9 cellular contexts compared by ENCODE assay signal in genomic region chr4:173752610-173753009, GRCh38.
DNase-seq lines count a peak whose midpoint lies in the region; ATAC-seq and TF ChIP-seq lines count a peak whose summit lies in the region.
"Had no signal": no experiment of that assay in that cellular context is flagged by ENCODE, and none has a peak within 500 bp of the region (broad histone marks: within the 10 kb centered on the region; RNA-seq: fewer than 3 reads in every experiment).

No MANE protein-coding gene starts in this region.

- H3K4me3 ChIP-seq in OCI-LY1 (ENCODE audit: low read depth, low read length, poor library complexity, severe bottlenecking) (no peak overlapping the region), fibroblast of lung (replicated peaks in 1 of 4; ENCODE audit: control extremely low read depth in 1 of 4, insufficient read depth in 1 of 4, low read depth in 3 of 4, low read length in 4 of 4) (no peak overlapping the region), upper lobe of right lung (no peak overlapping the region), esophagus muscularis mucosa (no peak overlapping the region)

- 62% methylated on average over 7 of the region's 7 CpGs for WGBS in esophagus muscularis mucosa

- TF ChIP-seq CTCF in C4-2B (conservative IDR thresholded peaks at IDR 0.05) = peak; percentile 79
- peak; percentile 76 for TF ChIP-seq CTCF in OCI-LY1 (IDR thresholded peaks at IDR 0.05; ENCODE audit: low read length)
- peak; percentile 24 to 38 for TF ChIP-seq CTCF in fibroblast of lung (conservative IDR thresholded peaks at IDR 0.05 in 1 of 2, IDR thresholded peaks at IDR 0.05 in 1 of 2; ENCODE audit: low read depth in 1 of 2, low read length in 2 of 2)
- TF ChIP-seq CTCF in upper lobe of right lung (IDR thresholded peaks at IDR 0.05) = peak; percentile 29
- TF ChIP-seq CTCF in esophagus muscularis mucosa (IDR thresholded peaks at IDR 0.05) = peak in 1 of 3 experiments; percentile 20

- no peaks in the 10 kb centered on the region for H4K20me1 ChIP-seq in OCI-LY1 (ENCODE audit: insufficient read depth, low read length)
- H4K20me1 ChIP-seq in fibroblast of lung (ENCODE audit: control insufficient read depth, extremely low read depth, insufficient read depth, low read length) = no peaks in the 10 kb centered on the region

- no peak overlapping the region for H3K27ac ChIP-seq in C4-2B
- H3K27ac ChIP-seq in OCI-LY1 (ENCODE audit: low read depth, low read length, poor library complexity, severe bottlenecking) = no peak overlapping the region
- H3K27ac ChIP-seq in fibroblast of lung (ENCODE audit: insufficient read depth, low read length) = no peak overlapping the region
- no peak overlapping the region for H3K27ac ChIP-seq in upper lobe of right lung
- no peak overlapping the region for H3K27ac ChIP-seq in esophagus muscularis mucosa (replicated peaks in 1 of 4)

- no peaks in the 10 kb centered on the region for H3K9me2 ChIP-seq in OCI-LY1 (ENCODE audit: low read depth, low read length)

- intact Hi-C loops in upper lobe of right lung (cut with DNase I) = no loop called here
- intact Hi-C loops in esophagus muscularis mucosa (cut with DNase I) = no loop called here

- no peak for TF ChIP-seq POLR2A in esophagus muscularis mucosa (IDR thresholded peaks at IDR 0.05; ENCODE audit: low read depth)

- H3K79me2 ChIP-seq in OCI-LY1 (ENCODE audit: insufficient read depth, low read length) = no peaks in the 10 kb centered on the region
- H3K79me2 ChIP-seq in fibroblast of lung (ENCODE audit: control insufficient read depth, insufficient read depth, low read length) = no peaks in the 10 kb centered on the region

- DNase-seq in fibroblast of lung (ENCODE audit: low read depth in 2 of 2) = no peak
- no peak for DNase-seq in upper lobe of right lung
- DNase-seq in esophagus muscularis mucosa (ENCODE audit: extremely low spot score) = no peak
- no peak for DNase-seq in NCI-H2196 (lab: John Stamatoyannopoulos, UW; ENCODE audit: unreplicated experiment)

- no peaks in the 10 kb centered on the region for H3K9me3 ChIP-seq in OCI-LY1 (ENCODE audit: low read length)
- H3K9me3 ChIP-seq in fibroblast of lung (ENCODE audit: control insufficient read depth, insufficient read depth, low read depth, low read length) = no peaks in the 10 kb centered on the region
- H3K9me3 ChIP-seq in upper lobe of right lung = no peaks in the 10 kb centered on the region
- no peaks in the 10 kb centered on the region for H3K9me3 ChIP-seq in esophagus muscularis mucosa

- H2AFZ ChIP-seq in OCI-LY1 (ENCODE audit: low read length) (no peak overlapping the region), fibroblast of lung (ENCODE audit: low read length) (no peak overlapping the region)

- TF ChIP-seq EP300 in esophagus muscularis mucosa (IDR thresholded peaks at IDR 0.05) = no peak

- H3K27me3 ChIP-seq in OCI-LY1 (ENCODE audit: insufficient read depth, low read length) (no peaks in the 10 kb centered on the region), fibroblast of lung (ENCODE audit: control insufficient read depth, insufficient read depth, low read length) (no peaks in the 10 kb centered on the region), upper lobe of right lung (no peaks in the 10 kb centered on the region), esophagus muscularis mucosa (no peaks in the 10 kb centered on the region)

- peak; percentile 77 for ATAC-seq in GM18868 (IDR thresholded peaks at IDR 0.05; ENCODE audit: unreplicated experiment)
- ATAC-seq in upper lobe of right lung = no peak
- no peak for ATAC-seq in GM19467 (IDR thresholded peaks at IDR 0.05; ENCODE audit: unreplicated experiment)
- ATAC-seq: stimulated activated effector memory CD8-positive, alpha-beta T cell treated with anti-CD3 and anti-CD28 coated beads, Interleukin-12 subunit alpha, Interleukin-12 subunit beta, amount 100 ng/mL, for 72 hours had no signal

- H3F3A ChIP-seq in OCI-LY1 (ENCODE audit: insufficient read depth, low read length) = no peaks in the 10 kb centered on the region

- H3K4me2 ChIP-seq in OCI-LY1 (ENCODE audit: low read length) = no peak overlapping the region
- no peak overlapping the region for H3K4me2 ChIP-seq in fibroblast of lung (ENCODE audit: extremely low read depth, insufficient read depth, low read length)

- H3K9ac ChIP-seq in OCI-LY1 (ENCODE audit: low read length) (no peak overlapping the region), fibroblast of lung (ENCODE audit: insufficient read depth, low read length) (no peak overlapping the region)

- H3K36me3 ChIP-seq in OCI-LY1 (ENCODE audit: insufficient read depth, low read length) (no peaks in the 10 kb centered on the region), fibroblast of lung (ENCODE audit: control insufficient read depth, insufficient read depth, low read length) (no peaks in the 10 kb centered on the region), upper lobe of right lung (no peaks in the 10 kb centered on the region), esophagus muscularis mucosa (no peaks in the 10 kb centered on the region)

- H3K4me1 ChIP-seq in OCI-LY1 (ENCODE audit: insufficient read depth, low read length, severe bottlenecking) = no peaks in the 10 kb centered on the region
- H3K4me1 ChIP-seq in fibroblast of lung (ENCODE audit: control insufficient read depth, extremely low read depth, insufficient read depth, low read length) = no peaks in the 10 kb centered on the region
- no peaks in the 10 kb centered on the region for H3K4me1 ChIP-seq in upper lobe of right lung
- no peaks in the 10 kb centered on the region for H3K4me1 ChIP-seq in esophagus muscularis mucosa
